ENCODE assay signal across 9 cellular contexts in the genomic region with DNA sequence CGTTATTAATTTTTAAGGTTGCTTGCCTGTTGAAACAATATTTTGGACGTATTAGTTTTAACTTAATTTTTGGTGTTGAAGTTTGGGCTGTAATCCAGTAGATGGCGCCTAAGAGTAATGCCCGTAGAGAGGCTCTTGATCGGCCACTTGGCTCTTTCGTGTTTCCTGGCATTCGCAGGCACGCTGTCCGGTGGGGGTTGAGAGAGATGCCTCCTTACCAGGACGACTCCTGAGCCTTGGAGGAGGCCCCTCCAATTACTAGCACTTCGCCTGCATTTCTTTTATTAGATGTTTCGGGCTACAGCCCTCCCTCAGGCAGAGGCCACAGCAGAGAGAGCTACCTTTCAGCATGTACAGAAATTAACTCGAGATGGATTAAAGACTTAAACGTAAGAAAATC.
DNase-seq lines count a peak whose midpoint lies in the region; ATAC-seq lines count a peak whose summit lies in the region.
"Had no signal": no experiment of that assay in that cellular context is flagged by ENCODE, and none has a peak within 500 bp of the region (broad histone marks: within the 10 kb centered on the region; RNA-seq: fewer than 3 reads in every experiment).

No MANE protein-coding gene starts in this region.

- peaks cover 11% of the 10 kb centered on the region for H3K27me3 Mint-ChIP-seq in activated naive CD8-positive, alpha-beta T cell treated with anti-CD3 and anti-CD28 coated beads, Interleukin-2, amount 50 U/mL, for 24 hours
- H3K27me3 Mint-ChIP-seq: central memory CD8-positive, alpha-beta T cell had no signal

- DNase-seq in SIG-M5 treated with dmso at 0.1 percent for 504 hours (lab: John Stamatoyannopoulos, UW; ENCODE audit: unreplicated experiment) = peak; percentile 63
- DNase-seq in SIG-M5 (lab: John Stamatoyannopoulos, UW) = no peak
- peak; percentile 18 for DNase-seq in NCI-H82 treated with DMSO at 0.1 percent for 48 hours (lab: John Stamatoyannopoulos, UW; ENCODE audit: unreplicated experiment)
- peak; percentile 7 for DNase-seq in activated naive CD8-positive, alpha-beta T cell treated with anti-CD3 and anti-CD28 coated beads, Interleukin-2, amount 50 U/mL, for 24 hours
- DNase-seq in left kidney (ENCODE audit: low read depth, low spot score) = peak; percentile 45
- no peak for DNase-seq in DMS79 treated with DMSO at 0.1 percent for 48 hours (lab: John Stamatoyannopoulos, UW)

- no peaks in the 10 kb centered on the region for H3K9me3 Mint-ChIP-seq in activated naive CD8-positive, alpha-beta T cell treated with anti-CD3 and anti-CD28 coated beads, Interleukin-2, amount 50 U/mL, for 24 hours

- H3K4me3 Mint-ChIP-seq in activated naive CD8-positive, alpha-beta T cell treated with anti-CD3 and anti-CD28 coated beads, Interleukin-2, amount 50 U/mL, for 24 hours = no peak overlapping the region
- H3K4me3 Mint-ChIP-seq: central memory CD8-positive, alpha-beta T cell had no signal

- H3K36me3 Mint-ChIP-seq in activated naive CD8-positive, alpha-beta T cell treated with anti-CD3 and anti-CD28 coated beads, Interleukin-2, amount 50 U/mL, for 24 hours (ENCODE audit: low read depth) = no peaks in the 10 kb centered on the region

- H3K27ac Mint-ChIP-seq in activated naive CD8-positive, alpha-beta T cell treated with anti-CD3 and anti-CD28 coated beads, Interleukin-2, amount 50 U/mL, for 24 hours = no peak overlapping the region

- H3K4me1 Mint-ChIP-seq in activated naive CD8-positive, alpha-beta T cell treated with anti-CD3 and anti-CD28 coated beads, Interleukin-2, amount 50 U/mL, for 24 hours = peaks cover 2% of the 10 kb centered on the region
- H3K4me1 Mint-ChIP-seq: central memory CD8-positive, alpha-beta T cell had no signal

- ATAC-seq in GM19463 (IDR thresholded peaks at IDR 0.05; ENCODE audit: unreplicated experiment) (peak; percentile 86), HG03378 (IDR thresholded peaks at IDR 0.05; ENCODE audit: unreplicated experiment) (peak; percentile 90)
- ATAC-seq in activated naive CD8-positive, alpha-beta T cell treated with anti-CD3 and anti-CD28 coated beads, Interleukin-2, amount 50 U/mL, for 24 hours = no peak

Comparison
In these comparisons a context has a peak if more than half of its experiments do, and no peak if none do; other contexts are left out.
1. DNase-seq: peak in SIG-M5 treated with dmso at 0.1 percent for 504 hours (single experiment), NCI-H82 treated with DMSO at 0.1 percent for 48 hours (single experiment), activated naive CD8-positive, alpha-beta T cell treated with anti-CD3 and anti-CD28 coated beads, Interleukin-2, amount 50 U/mL, for 24 hours (single experiment) and left kidney (single experiment); none in SIG-M5 (single experiment) and DMS79 treated with DMSO at 0.1 percent for 48 hours (single experiment).